1 cellular context compared by ENCODE assay signal in the genomic region with DNA sequence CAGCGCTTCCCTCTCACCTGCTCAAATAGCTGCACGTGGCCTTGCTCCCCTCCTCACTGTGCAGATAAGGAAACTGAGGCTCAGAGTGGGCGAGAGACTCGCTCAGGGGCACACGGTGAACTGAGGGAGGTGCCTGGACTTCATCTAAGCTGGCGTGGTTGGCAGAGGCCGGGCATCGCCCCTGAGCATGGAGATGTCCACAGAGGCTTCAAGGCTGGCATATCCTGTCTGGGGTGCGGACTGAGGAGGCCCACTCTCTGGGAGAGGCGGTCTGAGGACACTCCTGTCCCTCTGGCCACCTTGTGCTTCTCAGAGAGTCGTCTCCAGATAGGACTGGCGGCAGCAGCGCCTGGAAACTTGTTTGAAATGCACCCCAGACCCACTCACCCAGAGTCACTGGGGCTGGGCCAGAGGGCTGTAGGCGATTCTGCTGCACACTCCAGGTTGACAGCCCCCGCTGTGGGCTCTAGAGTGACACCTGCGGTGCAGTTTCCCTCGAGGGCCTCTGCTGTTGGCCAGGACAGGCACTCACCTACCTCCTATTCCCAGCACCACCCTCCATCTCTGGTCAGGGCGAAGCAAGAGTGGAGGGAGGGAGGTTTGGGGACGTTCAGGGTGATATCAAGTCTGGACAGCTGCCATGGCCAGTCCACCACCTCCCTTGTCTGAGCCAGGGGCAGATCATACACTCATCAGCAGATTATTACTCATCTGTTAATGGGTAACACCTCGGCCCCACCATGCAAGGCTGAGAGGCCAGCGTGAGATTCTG.
TF ChIP-seq lines count a peak whose summit lies in the region.

No MANE protein-coding gene starts in this region.

TF ChIP-seq in HEK293, 187 proteins besides CTCF, POLR2A, EP300 and RAD21 (continued from another document):
- TF ChIP-seq, protein P1, sequence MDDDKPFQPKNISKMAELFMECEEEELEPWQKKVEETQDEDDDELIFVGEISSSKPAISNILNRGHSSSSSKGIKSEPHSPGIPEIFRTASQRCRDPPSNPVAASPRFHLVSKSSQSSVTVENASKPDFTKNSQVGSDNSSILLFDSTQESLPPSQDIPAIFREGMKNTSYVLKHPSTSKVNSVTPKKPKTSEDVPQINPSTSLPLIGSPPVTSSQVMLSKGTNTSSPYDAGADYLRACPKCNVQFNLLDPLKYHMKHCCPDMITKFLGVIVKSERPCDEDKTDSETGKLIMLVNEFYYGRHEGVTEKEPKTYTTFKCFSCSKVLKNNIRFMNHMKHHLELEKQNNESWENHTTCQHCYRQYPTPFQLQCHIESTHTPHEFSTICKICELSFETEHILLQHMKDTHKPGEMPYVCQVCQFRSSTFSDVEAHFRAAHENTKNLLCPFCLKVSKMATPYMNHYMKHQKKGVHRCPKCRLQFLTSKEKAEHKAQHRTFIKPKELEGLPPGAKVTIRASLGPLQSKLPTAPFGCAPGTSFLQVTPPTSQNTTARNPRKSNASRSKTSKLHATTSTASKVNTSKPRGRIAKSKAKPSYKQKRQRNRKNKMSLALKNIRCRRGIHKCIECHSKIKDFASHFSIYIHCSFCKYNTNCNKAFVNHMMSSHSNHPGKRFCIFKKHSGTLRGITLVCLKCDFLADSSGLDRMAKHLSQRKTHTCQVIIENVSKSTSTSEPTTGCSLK (tag by site-specific recombination; IDR thresholded peaks at IDR 0.05) = no peak
- TF ChIP-seq ZNF660 (tag by site-specific recombination; IDR thresholded peaks at IDR 0.05) = no peak
- no peak for TF ChIP-seq ZNF132 (tag by site-specific recombination; IDR thresholded peaks at IDR 0.05; ENCODE audit: borderline replicate concordance)
- no peak for TF ChIP-seq ZNF488 (tag by site-specific recombination; IDR thresholded peaks at IDR 0.05)
- TF ChIP-seq, protein P2, sequence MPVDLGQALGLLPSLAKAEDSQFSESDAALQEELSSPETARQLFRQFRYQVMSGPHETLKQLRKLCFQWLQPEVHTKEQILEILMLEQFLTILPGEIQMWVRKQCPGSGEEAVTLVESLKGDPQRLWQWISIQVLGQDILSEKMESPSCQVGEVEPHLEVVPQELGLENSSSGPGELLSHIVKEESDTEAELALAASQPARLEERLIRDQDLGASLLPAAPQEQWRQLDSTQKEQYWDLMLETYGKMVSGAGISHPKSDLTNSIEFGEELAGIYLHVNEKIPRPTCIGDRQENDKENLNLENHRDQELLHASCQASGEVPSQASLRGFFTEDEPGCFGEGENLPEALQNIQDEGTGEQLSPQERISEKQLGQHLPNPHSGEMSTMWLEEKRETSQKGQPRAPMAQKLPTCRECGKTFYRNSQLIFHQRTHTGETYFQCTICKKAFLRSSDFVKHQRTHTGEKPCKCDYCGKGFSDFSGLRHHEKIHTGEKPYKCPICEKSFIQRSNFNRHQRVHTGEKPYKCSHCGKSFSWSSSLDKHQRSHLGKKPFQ (tag by site-specific recombination; IDR thresholded peaks at IDR 0.05) = no peak
- no peak for TF ChIP-seq ZNF768 (tag by site-specific recombination; IDR thresholded peaks at IDR 0.05)
- no peak for TF ChIP-seq KLF16 (tag by site-specific recombination; IDR thresholded peaks at IDR 0.05)
- TF ChIP-seq ZNF23 (tag by site-specific recombination; IDR thresholded peaks at IDR 0.05; ENCODE audit: borderline replicate concordance) = no peak
- no peak for TF ChIP-seq ZNF16 (tag by site-specific recombination; IDR thresholded peaks at IDR 0.05; ENCODE audit: low read depth)
- peak; percentile 69 for TF ChIP-seq ZNF341 (tag by site-specific recombination; IDR thresholded peaks at IDR 0.05; ENCODE audit: low read depth)
- TF ChIP-seq ZFP69B (tag by site-specific recombination; IDR thresholded peaks at IDR 0.05) = no peak
- TF ChIP-seq KLF1 (tag by site-specific recombination; IDR thresholded peaks at IDR 0.05) = peak; percentile 22; the same call in 1 of the 2 replicates
- no peak for TF ChIP-seq KLF8 (tag by site-specific recombination; IDR thresholded peaks at IDR 0.05)
- TF ChIP-seq ZNF391 (tag by site-specific recombination; IDR thresholded peaks at IDR 0.05; ENCODE audit: borderline replicate concordance, low read depth) = no peak
- no peak for TF ChIP-seq ZNF544 (tag by site-specific recombination; IDR thresholded peaks at IDR 0.05)
- TF ChIP-seq OVOL3 (tag by site-specific recombination; IDR thresholded peaks at IDR 0.05) = no peak
- no peak for TF ChIP-seq ZXDB (tag by site-specific recombination; IDR thresholded peaks at IDR 0.05)
- peak; percentile 42; the same call in 1 of the 2 replicates for TF ChIP-seq ZIC2 (tag by site-specific recombination; IDR thresholded peaks at IDR 0.05)
- TF ChIP-seq YY1 (tag by site-specific recombination; IDR thresholded peaks at IDR 0.05) = no peak
- no peak for TF ChIP-seq MYNN (tag by site-specific recombination; IDR thresholded peaks at IDR 0.05; ENCODE audit: borderline replicate concordance)
- TF ChIP-seq ZFHX2 (tag by site-specific recombination; conservative IDR thresholded peaks at IDR 0.05) = no peak
- TF ChIP-seq, protein P3, sequence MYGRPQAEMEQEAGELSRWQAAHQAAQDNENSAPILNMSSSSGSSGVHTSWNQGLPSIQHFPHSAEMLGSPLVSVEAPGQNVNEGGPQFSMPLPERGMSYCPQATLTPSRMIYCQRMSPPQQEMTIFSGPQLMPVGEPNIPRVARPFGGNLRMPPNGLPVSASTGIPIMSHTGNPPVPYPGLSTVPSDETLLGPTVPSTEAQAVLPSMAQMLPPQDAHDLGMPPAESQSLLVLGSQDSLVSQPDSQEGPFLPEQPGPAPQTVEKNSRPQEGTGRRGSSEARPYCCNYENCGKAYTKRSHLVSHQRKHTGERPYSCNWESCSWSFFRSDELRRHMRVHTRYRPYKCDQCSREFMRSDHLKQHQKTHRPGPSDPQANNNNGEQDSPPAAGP (tag by site-specific recombination; IDR thresholded peaks at IDR 0.05) = peak; percentile 35; the same call in 1 of the 2 replicates
- no peak for TF ChIP-seq ZNF24 (tag by site-specific recombination; IDR thresholded peaks at IDR 0.05)
- no peak for TF ChIP-seq ZNF248 (tag by site-specific recombination; IDR thresholded peaks at IDR 0.05)
